Comparison of ENCODE assay signal across 28 cellular contexts in genomic region chr2:169090133-169090820, GRCh38. TPM values are rescaled to one million over a fixed set of nuclear protein-coding genes. Genes with fewer than 3 reads are reported as not detected.
DNase-seq lines count a peak whose midpoint lies in the region; ATAC-seq and TF ChIP-seq lines count a peak whose summit lies in the region.
"Had no signal": no experiment of that assay in that cellular context is flagged by ENCODE, and none has a peak within 500 bp of the region (broad histone marks: within the 10 kb centered on the region; RNA-seq: fewer than 3 reads in every experiment).

No MANE protein-coding gene starts in this region.

- WGBS in upper lobe of left lung, 2 donors, result 70 to 75% methylated on average over 6 of the region's 6 CpGs

- peak overlapping the region in 1 of 4 donors; percentile 46 for H3K27ac ChIP-seq in upper lobe of left lung
- H3K27ac ChIP-seq: esophagus muscularis mucosa, prostate gland, suprapubic skin had no signal

- peaks cover 92% of the 10 kb centered on the region for H3K4me1 Mint-ChIP-seq in CD14-positive monocyte
- H3K4me1 Mint-ChIP-seq: neural crest cell had no signal

- H3K36me3 ChIP-seq in adipocyte (ENCODE audit: control insufficient read depth, insufficient read depth, low read length, severe bottlenecking), result no peaks in the 10 kb centered on the region
- H3K36me3 ChIP-seq in upper lobe of left lung, result no peaks in the 10 kb centered on the region
- H3K36me3 ChIP-seq: esophagus muscularis mucosa, prostate gland, suprapubic skin had no signal

- TF ChIP-seq EP300 in upper lobe of left lung (IDR thresholded peaks at IDR 0.05), result no peak

- no peaks in the 10 kb centered on the region for H3K27me3 ChIP-seq in adipocyte (replicated peaks; ENCODE audit: control insufficient read depth, insufficient read depth, low read length)
- H3K27me3 ChIP-seq in upper lobe of left lung, result no peaks in the 10 kb centered on the region
- H3K27me3 ChIP-seq: esophagus muscularis mucosa, suprapubic skin had no signal

- no peaks in the 10 kb centered on the region for H3K27me3 Mint-ChIP-seq in CD14-positive monocyte (ENCODE audit: low read depth in 3 of 3)
- H3K27me3 Mint-ChIP-seq: dendritic cell treated with granulocyte-macrophage colony-stimulating factor and Interleukin-4, amounts not matched to agents 40 ng/mL and 50 ng/mL, for 4 days had no signal

- H3K9me3 ChIP-seq in adipocyte (ENCODE audit: control insufficient read depth, low read length) (no peaks in the 10 kb centered on the region), upper lobe of left lung (no peaks in the 10 kb centered on the region)
- H3K9me3 ChIP-seq: prostate gland, SK-N-SH, suprapubic skin had no signal

- H3K4me3 ChIP-seq in NB4 (ENCODE audit: low read depth, low read length) (peak overlapping the region; percentile 25), adipocyte (ENCODE audit: low read length) (no peak overlapping the region), upper lobe of left lung (no peak overlapping the region)
- H3K4me3 ChIP-seq: esophagus muscularis mucosa, prostate gland, suprapubic skin had no signal

- no peak overlapping the region for H3K9ac ChIP-seq in adipocyte (ENCODE audit: low read length)
- H3K9ac ChIP-seq: SK-N-SH had no signal

- H3K4me3 Mint-ChIP-seq in CD14-positive monocyte, result peak overlapping the region in 1 of 2 donors; percentile 55
- H3K4me3 Mint-ChIP-seq: activated naive CD8-positive, alpha-beta T cell; CD8-positive, alpha-beta memory T cell; dendritic cell treated with granulocyte-macrophage colony-stimulating factor and Interleukin-4, amounts not matched to agents 40 ng/mL and 50 ng/mL, for 4 days; endodermal cell; neural crest cell; stimulated activated naive B cell treated with anti-CD40 and anti-IgM and Interleukin-4, amounts not matched to agents 10 μg/mL and 1 μg/mL and 100 μg/mL, for 72 hours had no signal

- intact Hi-C loops in CD14-positive monocyte (cut with micrococcal nuclease), result no loop called here

- H3K27ac Mint-ChIP-seq in CD14-positive monocyte, result peak overlapping the region in 5 of 7 donors; percentile 49 to 83 (median 70)
- H3K27ac Mint-ChIP-seq: activated naive CD8-positive, alpha-beta T cell; CD8-positive, alpha-beta memory T cell; dendritic cell treated with granulocyte-macrophage colony-stimulating factor and Interleukin-4, amounts not matched to agents 40 ng/mL and 50 ng/mL, for 4 days; endodermal cell; stimulated activated naive B cell treated with anti-CD40 and anti-IgM and Interleukin-4, amounts not matched to agents 10 μg/mL and 1 μg/mL and 100 μg/mL, for 72 hours had no signal

- TF ChIP-seq CTCF in CD14-positive monocyte (IDR thresholded peaks at IDR 0.05) (no peak), NB4 (IDR thresholded peaks at IDR 0.05; ENCODE audit: low read depth, low read length) (no peak), upper lobe of left lung (IDR thresholded peaks at IDR 0.05) (no peak)

- peak; percentile 70 to 82 for DNase-seq in AML-193 (lab: John Stamatoyannopoulos, UW)
- DNase-seq in CD14-positive monocyte (ENCODE audit: low spot score), result no peak
- peak; percentile 93 for DNase-seq in NB4 (ENCODE audit: low read depth)
- DNase-seq in adipocyte (ENCODE audit: low read depth), result peak; percentile 33
- no peak for DNase-seq in upper lobe of left lung
- no peak for DNase-seq in NCI-H187 (lab: John Stamatoyannopoulos, UW)
- DNase-seq: activated T-cell treated with anti-CD3 and anti-CD28 coated beads for 4 hours; aorta; CD8-positive, alpha-beta memory T cell; DMS79 treated with DMSO at 0.1 percent for 48 hours; endodermal cell; foreskin melanocyte; mammary epithelial cell; NCI-H1694 treated with DMSO at 0.1 percent for 48 hours; SK-N-SH; stimulated activated CD4-positive, alpha-beta T cell treated with anti-CD3 and anti-CD28 coated beads, Interleukin-15, amount 100 ng/mL, for 24 hours; stimulated activated naive B cell treated with anti-CD40 and anti-IgM and Interleukin-4, amounts not matched to agents 10 μg/mL and 1 μg/mL and 100 μg/mL, for 72 hours; T-helper 2 cell had no signal

- TF ChIP-seq POLR2A in NB4 (IDR thresholded peaks at IDR 0.05; ENCODE audit: extremely low read depth, insufficient read length) (no peak), upper lobe of left lung (IDR thresholded peaks at IDR 0.05) (no peak)

- no peak for ATAC-seq in upper lobe of left lung (ENCODE audit: low FRiP score in 2 of 2)
- ATAC-seq in HG03280 (IDR thresholded peaks at IDR 0.05; ENCODE audit: unreplicated experiment), result no peak
- ATAC-seq: HCT116; stimulated activated naive B cell treated with anti-CD40 and anti-IgM and Interleukin-4, amounts not matched to agents 10 μg/mL and 1 μg/mL and 100 μg/mL, for 72 hours had no signal

- peaks cover 2 to 43% of the 10 kb centered on the region in 2 donors for H3K36me3 Mint-ChIP-seq in CD14-positive monocyte
- H3K36me3 Mint-ChIP-seq: activated naive CD8-positive, alpha-beta T cell had no signal

- H3K4me1 ChIP-seq in adipocyte (ENCODE audit: control insufficient read depth, insufficient read depth, low read length) (peaks cover 34% of the 10 kb centered on the region), upper lobe of left lung (peaks cover 0 to 35% (median 5%) of the 10 kb centered on the region in 4 donors)
- H3K4me1 ChIP-seq: prostate gland had no signal

- peaks cover 0 to 4% (median 0%) of the 10 kb centered on the region in 7 donors for H3K9me3 Mint-ChIP-seq in CD14-positive monocyte
- H3K9me3 Mint-ChIP-seq: endodermal cell had no signal

RNA-seq across cellular contexts. Expression of gene DHRS9, which starts 20.9 kb away (rescaled TPM):
- polyA plus RNA-seq in CD14-positive monocyte, result 10 to 100 TPM in 1 of 2 donors, 1 to 10 TPM in 1; 10.0 to 12.9 TPM
- total RNA-seq in upper lobe of left lung, result 10 to 100 TPM in 1 of 6 donors, 1 to 10 TPM in 5; 2.1 to 24.2 (median 4.6) TPM
- total RNA-seq: endodermal cell, M059J, mammary epithelial cell, neural crest cell had no signal
- polyA plus RNA-seq: CD8-positive, alpha-beta memory T cell; SK-N-SH had no signal

RNA-seq across cellular contexts. Expression of gene ABCB11, which starts 59.2 kb away (rescaled TPM):
- polyA plus RNA-seq in CD14-positive monocyte, result not detected
- total RNA-seq in upper lobe of left lung, result 1 to 10 TPM in 1 of 6 donors, under 1 TPM in 1, not detected in 4; 0.03 to 3.6 TPM
- total RNA-seq: CD8-positive, alpha-beta memory T cell; HT-29; mammary epithelial cell had no signal
- polyA plus RNA-seq: CD8-positive, alpha-beta memory T cell; mammary epithelial cell; SK-N-SH had no signal

Comparison
In these comparisons a context has a peak if more than half of its experiments do, and no peak if none do; other contexts are left out.
1. DNase-seq: peak in AML-193 (2 of 2), NB4 (single experiment) and adipocyte (single experiment); none in CD14-positive monocyte (single experiment), upper lobe of left lung (0 of 2) and NCI-H187 (0 of 2).